Comparison of ENCODE assay signal across 12 cellular contexts in genomic region chr11:111450480-111451320, GRCh38.
DNase-seq lines count a peak whose midpoint lies in the region; ATAC-seq and TF ChIP-seq lines count a peak whose summit lies in the region.
"Had no signal": no experiment of that assay in that cellular context is flagged by ENCODE, and none has a peak within 500 bp of the region (broad histone marks: within the 10 kb centered on the region; RNA-seq: fewer than 3 reads in every experiment).

No MANE protein-coding gene starts in this region.

- H3K27me3 ChIP-seq in hepatocyte: no peaks in the 10 kb centered on the region
- H3K27me3 ChIP-seq: upper lobe of left lung had no signal

- no peaks in the 10 kb centered on the region for H3K36me3 Mint-ChIP-seq in memory B cell
- H3K36me3 Mint-ChIP-seq: brain had no signal

- peak; percentile 70 for ATAC-seq in GM18870 (IDR thresholded peaks at IDR 0.05; ENCODE audit: unreplicated experiment)
- ATAC-seq in GM21786 (IDR thresholded peaks at IDR 0.05; ENCODE audit: unreplicated experiment): peak; percentile 84
- peak; percentile 78 for ATAC-seq in HG03442 (IDR thresholded peaks at IDR 0.05; ENCODE audit: unreplicated experiment)
- ATAC-seq in memory B cell (ENCODE audit: low read depth): peak; percentile 68
- ATAC-seq: K562 had no signal

- H3K4me3 Mint-ChIP-seq in memory B cell: peak overlapping the region; percentile 12
- H3K4me3 Mint-ChIP-seq: activated CD4-positive, alpha-beta memory T cell treated with anti-CD3 and anti-CD28 coated beads, Interleukin-2, amount 10 ng/mL, durations not matched to agents 7 days and 5 days; brain had no signal

- no peaks in the 10 kb centered on the region for H4K20me1 ChIP-seq in hepatocyte (ENCODE audit: insufficient read depth, poor library complexity, severe bottlenecking)

- H3K4me3 ChIP-seq in hepatocyte: no peak overlapping the region
- H3K4me3 ChIP-seq: K562, upper lobe of left lung had no signal

- peaks cover 27% of the 10 kb centered on the region for H3K4me1 Mint-ChIP-seq in memory B cell

- no peaks in the 10 kb centered on the region for H3K4me1 ChIP-seq in hepatocyte (ENCODE audit: insufficient read depth)

- TF ChIP-seq CTCF in hepatocyte (IDR thresholded peaks at IDR 0.05; ENCODE audit: poor library complexity): no peak

- H3K9me3 ChIP-seq in hepatocyte (ENCODE audit: low read depth): no peaks in the 10 kb centered on the region
- H3K9me3 ChIP-seq: upper lobe of left lung had no signal

- no peak overlapping the region for H2AFZ ChIP-seq in hepatocyte

- WGBS in hepatocyte (ENCODE audit: low lambda C conversion rate, missing lambda C conversion rate): 93% methylated on average over 12 of the region's 12 CpGs

- H3K36me3 ChIP-seq in hepatocyte (replicated peaks; ENCODE audit: insufficient read depth, low read depth): no peaks in the 10 kb centered on the region
- H3K36me3 ChIP-seq: upper lobe of left lung had no signal

- H3K79me2 ChIP-seq in hepatocyte: no peaks in the 10 kb centered on the region

- no peak overlapping the region for H3K27ac ChIP-seq in hepatocyte
- H3K27ac ChIP-seq: upper lobe of left lung had no signal

- H3K9me3 Mint-ChIP-seq in memory B cell: no peaks in the 10 kb centered on the region
- H3K9me3 Mint-ChIP-seq: activated CD4-positive, alpha-beta memory T cell treated with anti-CD3 and anti-CD28 coated beads, Interleukin-2, amount 10 ng/mL, durations not matched to agents 7 days and 5 days had no signal

- no peak overlapping the region for H3K27ac Mint-ChIP-seq in memory B cell
- H3K27ac Mint-ChIP-seq: activated CD4-positive, alpha-beta memory T cell treated with anti-CD3 and anti-CD28 coated beads, Interleukin-2, amount 10 ng/mL, durations not matched to agents 7 days and 5 days; brain had no signal

- peaks cover 11% of the 10 kb centered on the region for H3K27me3 Mint-ChIP-seq in memory B cell

- DNase-seq in memory B cell (ENCODE audit: low spot score in 2 of 2): no peak
- DNase-seq in pons (ENCODE audit: low spot score): no peak
- DNase-seq in hepatocyte (ENCODE audit: low spot score): no peak
- no peak for DNase-seq in GM03348 (ENCODE audit: low spot score)
- no peak for DNase-seq in activated CD4-positive, CD25-positive, alpha-beta regulatory T cell (lab: John Stamatoyannopoulos, UW)
- DNase-seq: activated CD4-positive, alpha-beta memory T cell treated with anti-CD3 and anti-CD28 coated beads, Interleukin-2, amount 10 ng/mL, durations not matched to agents 7 days and 5 days had no signal

- no peaks in the 10 kb centered on the region for H3K9me2 ChIP-seq in hepatocyte (replicated peaks; ENCODE audit: insufficient read depth)

- no peak overlapping the region for H3K4me2 ChIP-seq in hepatocyte
